ENCODE assay signal across 17 cellular contexts in genomic region chrX:115595049-115595448, GRCh38. TPM values are rescaled to one million over a fixed set of nuclear protein-coding genes. Genes with fewer than 3 reads are reported as not detected.
DNase-seq lines count a peak whose midpoint lies in the region; ATAC-seq and TF ChIP-seq lines count a peak whose summit lies in the region.
"Had no signal": no experiment of that assay in that cellular context is flagged by ENCODE, and none has a peak within 500 bp of the region (broad histone marks: within the 10 kb centered on the region; RNA-seq: fewer than 3 reads in every experiment).

No MANE protein-coding gene starts in this region.

- H3K4me3 Mint-ChIP-seq in endothelial cell (ENCODE audit: unreplicated experiment) (peak overlapping the region; percentile 88), nephron (no peak overlapping the region)
- H3K4me3 Mint-ChIP-seq: activated naive CD4-positive, alpha-beta T cell treated with anti-CD3 and anti-CD28 coated beads for 36 hours; CD8-positive, alpha-beta T cell had no signal

- H3K27me3 Mint-ChIP-seq in endothelial cell (ENCODE audit: unreplicated experiment) (no peaks in the 10 kb centered on the region), nephron (ENCODE audit: low read depth) (no peaks in the 10 kb centered on the region)

- WGBS in heart right ventricle, 2 donors = 9 to 12% methylated on average over 2 of the region's 2 CpGs

- H3K27me3 ChIP-seq in heart right ventricle (peaks cover 0 to 88% (median 0%) of the 10 kb centered on the region in 7 donors), vagina (no peaks in the 10 kb centered on the region)

- no peaks in the 10 kb centered on the region for H3K36me3 Mint-ChIP-seq in endothelial cell (ENCODE audit: low read depth, unreplicated experiment)
- no peaks in the 10 kb centered on the region for H3K36me3 Mint-ChIP-seq in nephron (ENCODE audit: low read depth)
- H3K36me3 Mint-ChIP-seq: CD8-positive, alpha-beta T cell had no signal

- peak overlapping the region; percentile 6 to 60 (median 42) for H3K4me3 ChIP-seq in heart right ventricle
- H3K4me3 ChIP-seq in vagina = peak overlapping the region in 1 of 2 donors; percentile 17

- H3K27ac Mint-ChIP-seq in endothelial cell (ENCODE audit: unreplicated experiment) (no peak overlapping the region), nephron (peak overlapping the region in 2 of 3 experiments; percentile 36 to 65)
- H3K27ac Mint-ChIP-seq: activated naive CD4-positive, alpha-beta T cell treated with anti-CD3 and anti-CD28 coated beads for 36 hours; CD8-positive, alpha-beta T cell had no signal

- H3K36me3 ChIP-seq in heart right ventricle = no peaks in the 10 kb centered on the region
- H3K36me3 ChIP-seq in vagina = no peaks in the 10 kb centered on the region

- no peaks in the 10 kb centered on the region for H3K9me3 Mint-ChIP-seq in endothelial cell (ENCODE audit: unreplicated experiment)
- no peaks in the 10 kb centered on the region for H3K9me3 Mint-ChIP-seq in nephron
- H3K9me3 Mint-ChIP-seq: activated naive CD4-positive, alpha-beta T cell treated with anti-CD3 and anti-CD28 coated beads for 36 hours; CD8-positive, alpha-beta T cell had no signal

- intact Hi-C loops in heart right ventricle (cut with DNase I) = no loop called here
- intact Hi-C loops in Right ventricle myocardium superior (cut with DNase I) = no loop called here
- intact Hi-C loops in vagina (cut with DNase I) = no loop called here

- H3K4me1 ChIP-seq in heart right ventricle = peaks cover 0 to 65% (median 14%) of the 10 kb centered on the region in 9 donors
- H3K4me1 ChIP-seq in vagina = no peaks in the 10 kb centered on the region

- TF ChIP-seq POLR2A in vagina (IDR thresholded peaks at IDR 0.05) = no peak

- H3K9me3 ChIP-seq in heart right ventricle (no peaks in the 10 kb centered on the region), vagina (no peaks in the 10 kb centered on the region)

- DNase-seq in heart right ventricle (no peak), Right ventricle myocardium superior (no peak), endothelial cell (ENCODE audit: low spot score) (no peak), vagina (ENCODE audit: extremely low spot score in 2 of 2) (no peak), HUDEP-2 (lab: John Stamatoyannopoulos, UW; ENCODE audit: unreplicated experiment in 76 of 76) (no peak), GM03348 (ENCODE audit: low spot score) (no peak)
- DNase-seq: activated CD4-positive, alpha-beta T cell treated with anti-CD3 and anti-CD28 coated beads for 1 hour; activated CD8-positive, alpha-beta memory T cell treated with anti-CD3 and anti-CD28 coated beads, Interleukin-2, amount 50 U/mL, for 4 hours; activated naive CD4-positive, alpha-beta T cell treated with anti-CD3 and anti-CD28 coated beads for 36 hours; CD8-positive, alpha-beta T cell; KG1; NCI-H1417 treated with DMSO at 0.1 percent for 48 hours; NCI-H446; stimulated activated CD4-positive, alpha-beta T cell treated with anti-CD3 and anti-CD28 coated beads, Interleukin-2, amount 100 ng/mL, for 48 hours had no signal

- peak overlapping the region in 9 of 10 donors; percentile 23 to 90 (median 81) for H3K27ac ChIP-seq in heart right ventricle
- H3K27ac ChIP-seq in vagina = peak overlapping the region; percentile 68

- ATAC-seq in heart right ventricle (no peak), Right ventricle myocardium superior (ENCODE audit: poor library complexity) (no peak), HG02642 (IDR thresholded peaks at IDR 0.05; ENCODE audit: poor library complexity, unreplicated experiment) (no peak)
- ATAC-seq: CD8-positive, alpha-beta T cell had no signal

- no peak for TF ChIP-seq CTCF in heart right ventricle (IDR thresholded peaks at IDR 0.05)
- TF ChIP-seq CTCF in endothelial cell (IDR thresholded peaks at IDR 0.05; ENCODE audit: unreplicated experiment) = no peak
- no peak for TF ChIP-seq CTCF in nephron (IDR thresholded peaks at IDR 0.05; ENCODE audit: unreplicated experiment in 3 of 3)
- TF ChIP-seq CTCF in vagina (IDR thresholded peaks at IDR 0.05) = no peak

- peaks cover 19% of the 10 kb centered on the region for H3K4me1 Mint-ChIP-seq in endothelial cell (ENCODE audit: unreplicated experiment)
- peaks cover 59% of the 10 kb centered on the region for H3K4me1 Mint-ChIP-seq in nephron

RNA-seq across cellular contexts. Expression of gene PLS3, which starts 34.1 kb away (rescaled TPM):
- 10 to 100 TPM; 31.1 to 56.9 (median 39.0) TPM for total RNA-seq in heart right ventricle
- 10 to 100 TPM; 29.7 to 32.4 TPM for polyA plus RNA-seq in heart right ventricle
- 35.0 TPM for total RNA-seq in Right ventricle myocardium superior
- 122 TPM for total RNA-seq in endothelial cell (ENCODE audit: unreplicated experiment)
- 382 TPM for total RNA-seq in vagina
- total RNA-seq: CD8-positive, alpha-beta T cell; OCI-LY7 had no signal
